1 cellular context compared by ENCODE assay signal in genomic region chr3:101279765-101280385, GRCh38.
TF ChIP-seq lines count a peak whose summit lies in the region.

No MANE protein-coding gene starts in this region.

TF ChIP-seq in IMR-90, 13 proteins besides CTCF, POLR2A, EP300 and RAD21 (continued from another document):
- TF ChIP-seq ELK1 (IDR thresholded peaks at IDR 0.05; ENCODE audit: borderline replicate concordance, low read depth, low read length), result no peak
- TF ChIP-seq MAFK (IDR thresholded peaks at IDR 0.05; ENCODE audit: low read depth, low read length), result no peak
- no peak for TF ChIP-seq CHD1 (IDR thresholded peaks at IDR 0.05; ENCODE audit: low read depth, low read length)
